ENCODE assay signal across 23 cellular contexts in genomic region chr15:43702701-43703433, GRCh38. TPM values are rescaled to one million over a fixed set of nuclear protein-coding genes. Genes with fewer than 3 reads are reported as not detected.
"Had no signal": no experiment of that assay in that cellular context is flagged by ENCODE, and none has a peak within 500 bp of the region (broad histone marks: within the 10 kb centered on the region; RNA-seq: fewer than 3 reads in every experiment).

No MANE protein-coding gene starts in this region.

- H3K36me3 Mint-ChIP-seq: immature natural killer cell; stimulated activated naive B cell treated with anti-CD40 and anti-IgM and Interleukin-4, amounts not matched to agents 10 μg/mL and 1 μg/mL and 100 μg/mL, for 72 hours had no signal

- H3K9me3 Mint-ChIP-seq: immature natural killer cell; nephron progenitor cell; stimulated activated naive B cell treated with anti-CD40 and anti-IgM and Interleukin-4, amounts not matched to agents 10 μg/mL and 1 μg/mL and 100 μg/mL, for 72 hours; type B pancreatic cell had no signal

- H3K27me3 ChIP-seq: colonic mucosa, esophagus squamous epithelium, gastroesophageal sphincter, sigmoid colon, stomach had no signal

- H3K4me3 Mint-ChIP-seq: immature natural killer cell; naive thymus-derived CD4-positive, alpha-beta T cell; nephron progenitor cell; stimulated activated naive B cell treated with anti-CD40 and anti-IgM and Interleukin-4, amounts not matched to agents 10 μg/mL and 1 μg/mL and 100 μg/mL, for 72 hours; type B pancreatic cell had no signal

- H3K27ac ChIP-seq: colonic mucosa, esophagus squamous epithelium, gastroesophageal sphincter, sigmoid colon, skin epidermis, stomach had no signal

- H3K27ac Mint-ChIP-seq: immature natural killer cell; naive thymus-derived CD4-positive, alpha-beta T cell; nephron progenitor cell; stimulated activated naive B cell treated with anti-CD40 and anti-IgM and Interleukin-4, amounts not matched to agents 10 μg/mL and 1 μg/mL and 100 μg/mL, for 72 hours; type B pancreatic cell had no signal

- H3K4me1 ChIP-seq: colonic mucosa, esophagus squamous epithelium, gastroesophageal sphincter, sigmoid colon, stomach had no signal

- H3K4me1 Mint-ChIP-seq: immature natural killer cell; nephron progenitor cell; stimulated activated naive B cell treated with anti-CD40 and anti-IgM and Interleukin-4, amounts not matched to agents 10 μg/mL and 1 μg/mL and 100 μg/mL, for 72 hours had no signal

- H3K9me3 ChIP-seq: colonic mucosa, esophagus squamous epithelium, gastroesophageal sphincter, sigmoid colon, stomach had no signal

- H3K36me3 ChIP-seq: colonic mucosa, gastroesophageal sphincter, sigmoid colon, stomach had no signal

- H3K4me3 ChIP-seq: colonic mucosa, esophagus squamous epithelium, gastroesophageal sphincter, lung, sigmoid colon, skin epidermis, stomach had no signal

- DNase-seq: colonic mucosa; dermis blood vessel endothelial cell; esophagus squamous epithelium; foreskin fibroblast; glutamatergic neuron; immature natural killer cell; kidney; left colon; left ventricle myocardium superior; mesendoderm; naive thymus-derived CD4-positive, alpha-beta T cell; nephron progenitor cell; sigmoid colon; stimulated activated CD4-positive, alpha-beta T cell treated with anti-CD3 and anti-CD28 coated beads, Interleukin-2, amount 100 ng/mL, for 24 hours; stimulated activated CD4-positive, alpha-beta T cell treated with anti-CD3 and anti-CD28 coated beads, Interleukin-4, amount 100 ng/mL, for 4 hours; stimulated activated naive B cell treated with anti-CD40 and anti-IgM and Interleukin-4, amounts not matched to agents 10 μg/mL and 1 μg/mL and 100 μg/mL, for 72 hours; stomach had no signal

- ATAC-seq: gastroesophageal sphincter; left colon; left ventricle myocardium superior; naive thymus-derived CD4-positive, alpha-beta T cell; stimulated activated naive B cell treated with anti-CD40 and anti-IgM and Interleukin-4, amounts not matched to agents 10 μg/mL and 1 μg/mL and 100 μg/mL, for 72 hours had no signal

RNA-seq across cellular contexts. Expression of gene CKMT1A, which starts 9.2 kb away (rescaled TPM):
- total RNA-seq: dermis blood vessel endothelial cell; naive thymus-derived CD4-positive, alpha-beta T cell; osteoblast; pulmonary artery endothelial cell had no signal
